ENCODE assay signal across 21 cellular contexts in genomic region chrX:19028560-19028959, GRCh38.
"Had no signal": no experiment of that assay in that cellular context is flagged by ENCODE, and none has a peak within 500 bp of the region (broad histone marks: within the 10 kb centered on the region; RNA-seq: fewer than 3 reads in every experiment).

No MANE protein-coding gene starts in this region.

- DNase-seq: dermis blood vessel endothelial cell; dorsolateral prefrontal cortex; effector CD4-positive, alpha-beta T cell; effector memory CD4-positive, alpha-beta T cell; foreskin keratinocyte; heart left ventricle; hypothalamus; immature natural killer cell; islet precursor cell; kidney; kidney glomerular epithelial cell; left lung; left ventricle myocardium superior; lower lobe of right lung; mesenchymal stem cell; naive B cell had no signal

- ATAC-seq: foreskin keratinocyte, gastroesophageal sphincter, heart left ventricle, left lung, left ventricle myocardium superior, lower lobe of right lung, mucosa of descending colon had no signal

- H3K4me3 ChIP-seq: coronary artery, dorsolateral prefrontal cortex, esophagus muscularis mucosa, gastroesophageal sphincter, heart left ventricle, hepatocyte, left lung, lower lobe of right lung, mucosa of descending colon had no signal
